ENCODE assay signal across 1 cellular context in the genomic region with DNA sequence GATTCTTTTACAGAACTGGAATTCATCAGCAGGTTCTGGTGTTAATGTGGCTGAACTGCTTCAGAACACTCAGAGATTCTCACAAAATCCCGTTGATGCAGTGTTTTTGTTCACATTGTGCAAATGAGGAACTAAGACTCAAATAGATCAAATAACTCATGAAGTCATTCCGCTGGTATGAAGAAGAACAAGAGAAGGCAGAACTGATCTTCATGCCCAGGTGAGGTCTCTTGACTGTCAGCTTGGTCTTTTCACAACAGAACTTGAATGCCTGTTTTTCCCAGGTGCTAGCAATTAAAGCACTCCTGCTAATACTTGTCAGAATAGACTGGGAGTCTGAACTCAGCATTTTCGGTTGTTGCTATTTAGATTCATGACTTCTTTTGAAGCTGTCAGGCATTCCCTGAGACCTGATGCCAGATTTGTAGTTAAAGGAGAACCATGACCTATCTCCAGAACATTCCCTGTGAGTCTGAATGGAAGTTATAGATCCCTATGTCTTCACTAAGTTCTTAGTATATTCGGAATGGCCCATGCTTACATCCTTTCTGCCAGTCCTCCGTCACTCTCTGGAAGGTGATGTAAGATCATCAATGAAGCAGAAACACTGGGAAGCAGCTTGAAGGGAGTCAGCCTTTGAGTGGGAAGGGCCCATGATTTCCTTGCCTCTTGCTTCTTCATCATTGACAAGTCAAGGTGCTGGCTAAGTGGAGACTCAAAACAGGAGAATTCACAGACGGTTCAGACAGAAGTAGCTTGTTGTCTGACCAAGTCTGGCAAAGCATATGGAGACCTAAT.
TF ChIP-seq lines count a peak whose summit lies in the region.

No MANE protein-coding gene starts in this region.

TF ChIP-seq in IMR-90, 13 proteins besides CTCF, POLR2A, EP300 and RAD21:
- TF ChIP-seq CHD1 (IDR thresholded peaks at IDR 0.05; ENCODE audit: low read depth, low read length) = no peak
- TF ChIP-seq, protein P1, sequence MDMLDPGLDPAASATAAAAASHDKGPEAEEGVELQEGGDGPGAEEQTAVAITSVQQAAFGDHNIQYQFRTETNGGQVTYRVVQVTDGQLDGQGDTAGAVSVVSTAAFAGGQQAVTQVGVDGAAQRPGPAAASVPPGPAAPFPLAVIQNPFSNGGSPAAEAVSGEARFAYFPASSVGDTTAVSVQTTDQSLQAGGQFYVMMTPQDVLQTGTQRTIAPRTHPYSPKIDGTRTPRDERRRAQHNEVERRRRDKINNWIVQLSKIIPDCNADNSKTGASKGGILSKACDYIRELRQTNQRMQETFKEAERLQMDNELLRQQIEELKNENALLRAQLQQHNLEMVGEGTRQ (IDR thresholded peaks at IDR 0.05; ENCODE audit: low read depth, low read length) = no peak
- no peak for TF ChIP-seq RCOR1 (IDR thresholded peaks at IDR 0.05; ENCODE audit: insufficient replicate concordance, low read length)
- TF ChIP-seq RFX5 (IDR thresholded peaks at IDR 0.05; ENCODE audit: low read depth, low read length) = no peak
- no peak for TF ChIP-seq NFE2L2 (IDR thresholded peaks at IDR 0.05; ENCODE audit: low read depth, low read length)
- TF ChIP-seq, protein P2, sequence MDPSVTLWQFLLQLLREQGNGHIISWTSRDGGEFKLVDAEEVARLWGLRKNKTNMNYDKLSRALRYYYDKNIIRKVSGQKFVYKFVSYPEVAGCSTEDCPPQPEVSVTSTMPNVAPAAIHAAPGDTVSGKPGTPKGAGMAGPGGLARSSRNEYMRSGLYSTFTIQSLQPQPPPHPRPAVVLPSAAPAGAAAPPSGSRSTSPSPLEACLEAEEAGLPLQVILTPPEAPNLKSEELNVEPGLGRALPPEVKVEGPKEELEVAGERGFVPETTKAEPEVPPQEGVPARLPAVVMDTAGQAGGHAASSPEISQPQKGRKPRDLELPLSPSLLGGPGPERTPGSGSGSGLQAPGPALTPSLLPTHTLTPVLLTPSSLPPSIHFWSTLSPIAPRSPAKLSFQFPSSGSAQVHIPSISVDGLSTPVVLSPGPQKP (IDR thresholded peaks at IDR 0.05; ENCODE audit: borderline replicate concordance, low read depth, low read length) = no peak
- no peak for TF ChIP-seq MAFK (IDR thresholded peaks at IDR 0.05; ENCODE audit: low read depth, low read length)
- TF ChIP-seq SMC3 (IDR thresholded peaks at IDR 0.05; ENCODE audit: low read depth, low read length) = no peak
- no peak for TF ChIP-seq MAZ (IDR thresholded peaks at IDR 0.05; ENCODE audit: borderline replicate concordance, low read depth, low read length)
